Comparison of ENCODE assay signal across 1 cellular context in genomic region chr17:82232876-82233785, GRCh38.
TF ChIP-seq lines count a peak whose summit lies in the region.

No MANE protein-coding gene starts in this region.

TF ChIP-seq in K562, 482 proteins besides CTCF, POLR2A, EP300 and RAD21 (continued from another document):
- 0 out of 2 replicates have a peak, but pooled peaks have one; percentile 38 for TF ChIP-seq ZNF592 (IDR thresholded peaks at IDR 0.05)
- no peak for TF ChIP-seq ZNF561 (CRISPR knock-in tag; conservative IDR thresholded peaks at IDR 0.05)
- TF ChIP-seq SMAD4 (CRISPR knock-in tag; conservative IDR thresholded peaks at IDR 0.05): no peak
